ENCODE assay signal across 1 cellular context in genomic region chr1:35120458-35121133, GRCh38.
TF ChIP-seq lines count a peak whose summit lies in the region.

No MANE protein-coding gene starts in this region.

TF ChIP-seq in HepG2, 621 proteins besides CTCF, POLR2A, EP300 and RAD21 (continued from another document and continues in another):
- TF ChIP-seq, protein P1, sequence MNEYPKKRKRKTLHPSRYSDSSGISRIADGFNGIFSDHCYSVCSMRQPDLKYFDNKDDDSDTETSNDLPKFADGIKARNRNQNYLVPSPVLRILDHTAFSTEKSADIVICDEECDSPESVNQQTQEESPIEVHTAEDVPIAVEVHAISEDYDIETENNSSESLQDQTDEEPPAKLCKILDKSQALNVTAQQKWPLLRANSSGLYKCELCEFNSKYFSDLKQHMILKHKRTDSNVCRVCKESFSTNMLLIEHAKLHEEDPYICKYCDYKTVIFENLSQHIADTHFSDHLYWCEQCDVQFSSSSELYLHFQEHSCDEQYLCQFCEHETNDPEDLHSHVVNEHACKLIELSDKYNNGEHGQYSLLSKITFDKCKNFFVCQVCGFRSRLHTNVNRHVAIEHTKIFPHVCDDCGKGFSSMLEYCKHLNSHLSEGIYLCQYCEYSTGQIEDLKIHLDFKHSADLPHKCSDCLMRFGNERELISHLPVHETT (CRISPR knock-in tag; conservative IDR thresholded peaks at IDR 0.05): no peak
- TF ChIP-seq FOXJ3 (CRISPR knock-in tag; IDR thresholded peaks at IDR 0.05; ENCODE audit: borderline replicate concordance) (no peak), ZBTB42 (CRISPR knock-in tag; IDR thresholded peaks at IDR 0.05) (no peak), ZNF75D (CRISPR knock-in tag; IDR thresholded peaks at IDR 0.05; ENCODE audit: borderline replicate concordance) (no peak), SP140L (CRISPR knock-in tag; IDR thresholded peaks at IDR 0.05; ENCODE audit: borderline replicate concordance) (no peak), PAWR (CRISPR knock-in tag; IDR thresholded peaks at IDR 0.05; ENCODE audit: borderline replicate concordance) (no peak), MTF1 (CRISPR knock-in tag; IDR thresholded peaks at IDR 0.05) (no peak), JDP2 (CRISPR knock-in tag; IDR thresholded peaks at IDR 0.05; ENCODE audit: borderline replicate concordance) (no peak), HOXA3 (CRISPR knock-in tag; IDR thresholded peaks at IDR 0.05) (no peak), YEATS4 (CRISPR knock-in tag; IDR thresholded peaks at IDR 0.05; ENCODE audit: borderline replicate concordance) (peak; percentile 52; the same call in 1 of the 2 replicates), ZNF790 (CRISPR knock-in tag; IDR thresholded peaks at IDR 0.05; ENCODE audit: borderline replicate concordance) (no peak), TP53 (CRISPR knock-in tag; conservative IDR thresholded peaks at IDR 0.05) (no peak), DNMT1 (CRISPR knock-in tag; IDR thresholded peaks at IDR 0.05) (no peak), ZNF841 (CRISPR knock-in tag; IDR thresholded peaks at IDR 0.05; ENCODE audit: borderline replicate concordance) (no peak), ZNF414 (CRISPR knock-in tag; IDR thresholded peaks at IDR 0.05) (no peak), ARID2 (CRISPR knock-in tag; IDR thresholded peaks at IDR 0.05; ENCODE audit: borderline replicate concordance) (no peak), SPEN (CRISPR knock-in tag; IDR thresholded peaks at IDR 0.05; ENCODE audit: low read depth) (no peak), NONO (IDR thresholded peaks at IDR 0.05) (no peak), NONO (CRISPR knock-in tag; conservative IDR thresholded peaks at IDR 0.05) (no peak), FOXK2 (IDR thresholded peaks at IDR 0.05) (no peak), ZNF766 (CRISPR knock-in tag; IDR thresholded peaks at IDR 0.05; ENCODE audit: borderline replicate concordance) (no peak), FLYWCH1 (CRISPR knock-in tag; IDR thresholded peaks at IDR 0.05) (no peak), HNF1B (CRISPR knock-in tag; IDR thresholded peaks at IDR 0.05) (no peak), ZNF234 (CRISPR knock-in tag; conservative IDR thresholded peaks at IDR 0.05) (no peak), TARDBP (CRISPR knock-in tag; IDR thresholded peaks at IDR 0.05) (no peak), KAT8 (CRISPR knock-in tag; IDR thresholded peaks at IDR 0.05) (peak; percentile 52; the same call in 1 of the 2 replicates), ZNF672 (CRISPR knock-in tag; IDR thresholded peaks at IDR 0.05) (no peak), NFKBIZ (CRISPR knock-in tag; IDR thresholded peaks at IDR 0.05) (no peak), MLLT10 (CRISPR knock-in tag; IDR thresholded peaks at IDR 0.05) (no peak)
- TF ChIP-seq, protein P2, sequence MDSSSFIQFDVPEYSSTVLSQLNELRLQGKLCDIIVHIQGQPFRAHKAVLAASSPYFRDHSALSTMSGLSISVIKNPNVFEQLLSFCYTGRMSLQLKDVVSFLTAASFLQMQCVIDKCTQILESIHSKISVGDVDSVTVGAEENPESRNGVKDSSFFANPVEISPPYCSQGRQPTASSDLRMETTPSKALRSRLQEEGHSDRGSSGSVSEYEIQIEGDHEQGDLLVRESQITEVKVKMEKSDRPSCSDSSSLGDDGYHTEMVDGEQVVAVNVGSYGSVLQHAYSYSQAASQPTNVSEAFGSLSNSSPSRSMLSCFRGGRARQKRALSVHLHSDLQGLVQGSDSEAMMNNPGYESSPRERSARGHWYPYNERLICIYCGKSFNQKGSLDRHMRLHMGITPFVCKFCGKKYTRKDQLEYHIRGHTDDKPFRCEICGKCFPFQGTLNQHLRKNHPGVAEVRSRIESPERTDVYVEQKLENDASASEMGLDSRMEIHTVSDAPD (CRISPR knock-in tag; IDR thresholded peaks at IDR 0.05): no peak
- TF ChIP-seq, protein P3, sequence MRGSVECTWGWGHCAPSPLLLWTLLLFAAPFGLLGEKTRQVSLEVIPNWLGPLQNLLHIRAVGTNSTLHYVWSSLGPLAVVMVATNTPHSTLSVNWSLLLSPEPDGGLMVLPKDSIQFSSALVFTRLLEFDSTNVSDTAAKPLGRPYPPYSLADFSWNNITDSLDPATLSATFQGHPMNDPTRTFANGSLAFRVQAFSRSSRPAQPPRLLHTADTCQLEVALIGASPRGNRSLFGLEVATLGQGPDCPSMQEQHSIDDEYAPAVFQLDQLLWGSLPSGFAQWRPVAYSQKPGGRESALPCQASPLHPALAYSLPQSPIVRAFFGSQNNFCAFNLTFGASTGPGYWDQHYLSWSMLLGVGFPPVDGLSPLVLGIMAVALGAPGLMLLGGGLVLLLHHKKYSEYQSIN (CRISPR knock-in tag; IDR thresholded peaks at IDR 0.05; ENCODE audit: borderline replicate concordance): no peak
- TF ChIP-seq, protein P4, sequence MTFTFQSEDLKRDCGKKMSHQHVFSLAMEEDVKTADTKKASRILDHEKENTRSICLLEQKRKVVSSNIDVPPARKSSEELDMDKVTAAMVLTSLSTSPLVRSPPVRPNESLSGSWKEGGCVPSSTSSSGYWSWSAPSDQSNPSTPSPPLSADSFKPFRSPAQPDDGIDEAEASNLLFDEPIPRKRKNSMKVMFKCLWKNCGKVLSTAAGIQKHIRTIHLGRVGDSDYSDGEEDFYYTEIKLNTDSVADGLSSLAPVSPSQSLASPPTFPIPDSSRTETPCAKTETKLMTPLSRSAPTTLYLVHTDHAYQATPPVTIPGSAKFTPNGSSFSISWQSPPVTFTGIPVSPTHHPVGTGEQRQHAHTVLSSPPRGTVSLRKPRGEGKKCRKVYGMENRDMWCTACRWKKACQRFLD (CRISPR knock-in tag; IDR thresholded peaks at IDR 0.05; ENCODE audit: borderline replicate concordance): no peak
- TF ChIP-seq, protein P5, sequence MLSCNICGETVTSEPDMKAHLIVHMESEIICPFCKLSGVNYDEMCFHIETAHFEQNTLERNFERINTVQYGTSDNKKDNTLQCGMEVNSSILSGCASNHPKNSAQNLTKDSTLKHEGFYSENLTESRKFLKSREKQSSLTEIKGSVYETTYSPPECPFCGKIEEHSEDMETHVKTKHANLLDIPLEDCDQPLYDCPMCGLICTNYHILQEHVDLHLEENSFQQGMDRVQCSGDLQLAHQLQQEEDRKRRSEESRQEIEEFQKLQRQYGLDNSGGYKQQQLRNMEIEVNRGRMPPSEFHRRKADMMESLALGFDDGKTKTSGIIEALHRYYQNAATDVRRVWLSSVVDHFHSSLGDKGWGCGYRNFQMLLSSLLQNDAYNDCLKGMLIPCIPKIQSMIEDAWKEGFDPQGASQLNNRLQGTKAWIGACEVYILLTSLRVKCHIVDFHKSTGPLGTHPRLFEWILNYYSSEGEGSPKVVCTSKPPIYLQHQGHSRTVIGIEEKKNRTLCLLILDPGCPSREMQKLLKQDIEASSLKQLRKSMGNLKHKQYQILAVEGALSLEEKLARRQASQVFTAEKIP (CRISPR knock-in tag; IDR thresholded peaks at IDR 0.05; ENCODE audit: borderline replicate concordance): no peak
- TF ChIP-seq, protein P6, sequence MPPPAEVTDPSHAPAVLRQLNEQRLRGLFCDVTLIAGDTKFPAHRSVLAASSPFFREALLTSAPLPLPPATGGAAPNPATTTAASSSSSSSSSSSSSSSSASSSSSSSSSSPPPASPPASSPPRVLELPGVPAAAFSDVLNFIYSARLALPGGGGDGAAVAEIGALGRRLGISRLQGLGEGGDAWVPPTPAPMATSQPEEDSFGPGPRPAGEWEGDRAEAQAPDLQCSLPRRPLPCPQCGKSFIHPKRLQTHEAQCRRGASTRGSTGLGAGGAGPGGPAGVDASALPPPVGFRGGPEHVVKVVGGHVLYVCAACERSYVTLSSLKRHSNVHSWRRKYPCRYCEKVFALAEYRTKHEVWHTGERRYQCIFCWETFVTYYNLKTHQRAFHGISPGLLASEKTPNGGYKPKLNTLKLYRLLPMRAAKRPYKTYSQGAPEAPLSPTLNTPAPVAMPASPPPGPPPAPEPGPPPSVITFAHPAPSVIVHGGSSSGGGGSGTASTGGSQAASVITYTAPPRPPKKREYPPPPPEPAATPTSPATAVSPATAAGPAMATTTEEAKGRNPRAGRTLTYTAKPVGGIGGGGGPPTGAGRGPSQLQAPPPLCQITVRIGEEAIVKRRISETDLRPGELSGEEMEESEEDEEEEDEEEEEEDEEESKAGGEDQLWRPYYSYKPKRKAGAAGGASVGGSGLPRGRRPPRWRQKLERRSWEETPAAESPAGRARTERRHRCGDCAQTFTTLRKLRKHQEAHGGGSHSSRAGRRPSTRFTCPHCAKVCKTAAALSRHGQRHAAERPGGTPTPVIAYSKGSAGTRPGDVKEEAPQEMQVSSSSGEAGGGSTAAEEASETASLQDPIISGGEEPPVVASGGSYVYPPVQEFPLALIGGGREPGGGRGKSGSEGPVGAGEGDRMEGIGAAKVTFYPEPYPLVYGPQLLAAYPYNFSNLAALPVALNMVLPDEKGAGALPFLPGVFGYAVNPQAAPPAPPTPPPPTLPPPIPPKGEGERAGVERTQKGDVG (CRISPR knock-in tag; IDR thresholded peaks at IDR 0.05; ENCODE audit: borderline replicate concordance): 0 out of 2 replicates have a peak, but pooled peaks have one; percentile 32
- TF ChIP-seq, protein P7, sequence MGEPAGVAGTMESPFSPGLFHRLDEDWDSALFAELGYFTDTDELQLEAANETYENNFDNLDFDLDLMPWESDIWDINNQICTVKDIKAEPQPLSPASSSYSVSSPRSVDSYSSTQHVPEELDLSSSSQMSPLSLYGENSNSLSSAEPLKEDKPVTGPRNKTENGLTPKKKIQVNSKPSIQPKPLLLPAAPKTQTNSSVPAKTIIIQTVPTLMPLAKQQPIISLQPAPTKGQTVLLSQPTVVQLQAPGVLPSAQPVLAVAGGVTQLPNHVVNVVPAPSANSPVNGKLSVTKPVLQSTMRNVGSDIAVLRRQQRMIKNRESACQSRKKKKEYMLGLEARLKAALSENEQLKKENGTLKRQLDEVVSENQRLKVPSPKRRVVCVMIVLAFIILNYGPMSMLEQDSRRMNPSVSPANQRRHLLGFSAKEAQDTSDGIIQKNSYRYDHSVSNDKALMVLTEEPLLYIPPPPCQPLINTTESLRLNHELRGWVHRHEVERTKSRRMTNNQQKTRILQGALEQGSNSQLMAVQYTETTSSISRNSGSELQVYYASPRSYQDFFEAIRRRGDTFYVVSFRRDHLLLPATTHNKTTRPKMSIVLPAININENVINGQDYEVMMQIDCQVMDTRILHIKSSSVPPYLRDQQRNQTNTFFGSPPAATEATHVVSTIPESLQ (CRISPR knock-in tag; conservative IDR thresholded peaks at IDR 0.05): no peak
- TF ChIP-seq, protein P8, sequence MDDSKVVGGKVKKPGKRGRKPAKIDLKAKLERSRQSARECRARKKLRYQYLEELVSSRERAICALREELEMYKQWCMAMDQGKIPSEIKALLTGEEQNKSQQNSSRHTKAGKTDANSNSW (CRISPR knock-in tag; IDR thresholded peaks at IDR 0.05; ENCODE audit: borderline replicate concordance): no peak
